In the genomic region with DNA sequence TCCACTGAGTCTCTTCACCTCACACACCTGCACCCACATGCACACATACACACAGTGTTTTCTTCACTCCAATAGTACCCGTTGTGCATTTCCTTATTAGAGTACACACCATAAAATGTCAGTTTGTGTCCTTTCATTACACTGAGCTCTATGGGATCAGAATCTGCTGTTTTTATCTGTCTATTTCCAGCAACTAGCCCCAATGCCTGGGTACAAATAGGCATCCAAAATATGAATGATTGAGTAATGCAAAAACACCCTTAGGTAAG, we compare ENCODE assay signal across 20 cellular contexts. TPM values are rescaled to one million over a fixed set of nuclear protein-coding genes. Genes with fewer than 3 reads are reported as not detected.
"Had no signal": no experiment of that assay in that cellular context is flagged by ENCODE, and none has a peak within 500 bp of the region (broad histone marks: within the 10 kb centered on the region; RNA-seq: fewer than 3 reads in every experiment).

No MANE protein-coding gene starts in this region.

- H3K9me3 ChIP-seq: MG63, SJCRH30, SK-N-SH had no signal

- H3K36me3 ChIP-seq: brain microvascular endothelial cell had no signal

- ATAC-seq: Panc1 had no signal

- H3K4me1 ChIP-seq: SJCRH30 had no signal

- H3K27ac Mint-ChIP-seq: activated CD8-positive, alpha-beta memory T cell treated with anti-CD3 and anti-CD28 coated beads, Interleukin-2, amount 10 ng/mL, durations not matched to agents 7 days and 5 days; activated T-helper 2 cell treated with anti-CD3 and anti-CD28 coated beads, Interferon-gamma antibody, Interleukin-2, Interleukin-4, amounts not matched to agents 10 μg/mL and 5 μg/mL and 100 μg/mL, durations not matched to agents 14 hours and 24 hours and 36 hours had no signal

- H3K27me3 ChIP-seq: brain microvascular endothelial cell, cardiac muscle cell, MG63, SJCRH30 had no signal

- DNase-seq: NCI-H1092 treated with DMSO at 0.1 percent for 48 hours, NCI-H1436, NCI-H2029 treated with DMSO at 0.1 percent for 48 hours, NCI-H345, NCI-H510A, NCI-H526 treated with DMSO at 0.1 percent for 48 hours, Right ventricle myocardium superior, SK-N-SH had no signal

- H3K4me3 Mint-ChIP-seq: activated CD8-positive, alpha-beta memory T cell treated with anti-CD3 and anti-CD28 coated beads, Interleukin-2, amount 10 ng/mL, durations not matched to agents 7 days and 5 days; activated naive CD8-positive, alpha-beta T cell; activated T-cell treated with anti-CD3 and anti-CD28 coated beads, Interleukin-2, amount 50 U/mL, for 4 hours had no signal

- H3K4me3 ChIP-seq: cardiac muscle cell, MG63, SJCRH30 had no signal

- H3K27me3 Mint-ChIP-seq: activated CD8-positive, alpha-beta memory T cell treated with anti-CD3 and anti-CD28 coated beads, Interleukin-2, amount 10 ng/mL, durations not matched to agents 7 days and 5 days; activated naive CD8-positive, alpha-beta T cell had no signal

- H3K27ac ChIP-seq: brain microvascular endothelial cell, cardiac muscle cell, RWPE1, SJCRH30, VCaP had no signal

- H3K9ac ChIP-seq: SK-N-SH had no signal

- H3K4me2 ChIP-seq: SK-N-SH had no signal

- H3K9me3 Mint-ChIP-seq: activated T-cell treated with anti-CD3 and anti-CD28 coated beads, Interleukin-2, amount 50 U/mL, for 4 hours; activated T-helper 2 cell treated with anti-CD3 and anti-CD28 coated beads, Interferon-gamma antibody, Interleukin-2, Interleukin-4, amounts not matched to agents 10 μg/mL and 5 μg/mL and 100 μg/mL, durations not matched to agents 14 hours and 24 hours and 36 hours had no signal

RNA-seq across cellular contexts. Expression of gene PPP3R2, which starts 27.1 kb away (rescaled TPM):
- total RNA-seq: activated CD8-positive, alpha-beta memory T cell treated with anti-CD3 and anti-CD28 coated beads, Interleukin-2, amount 10 ng/mL, durations not matched to agents 7 days and 5 days; activated T-cell treated with anti-CD3 and anti-CD28 coated beads, Interleukin-2, amount 50 U/mL, for 4 hours; activated T-helper 2 cell treated with anti-CD3 and anti-CD28 coated beads, Interferon-gamma antibody, Interleukin-2, Interleukin-4, amounts not matched to agents 10 μg/mL and 5 μg/mL and 100 μg/mL, durations not matched to agents 14 hours and 24 hours and 36 hours; astrocyte; cardiac muscle cell; Right ventricle myocardium superior; SJCRH30 had no signal
- polyA plus RNA-seq: cardiac muscle cell, SK-N-SH had no signal
